In genomic region chr1:152451254-152451653, GRCh38 we compare ENCODE assay signal across 18 cellular contexts. TPM values are rescaled to one million over a fixed set of nuclear protein-coding genes. Genes with fewer than 3 reads are reported as not detected.
DNase-seq lines count a peak whose midpoint lies in the region; ATAC-seq, FAIRE-seq and TF ChIP-seq lines count a peak whose summit lies in the region.
"Had no signal": no experiment of that assay in that cellular context is flagged by ENCODE, and none has a peak within 500 bp of the region (broad histone marks: within the 10 kb centered on the region; RNA-seq: fewer than 3 reads in every experiment).

No MANE protein-coding gene starts in this region.

- H3K9ac ChIP-seq in kidney (ENCODE audit: low read length in 2 of 2) = no peak overlapping the region
- H3K9ac ChIP-seq: parathyroid adenoma had no signal

- no peaks in the 10 kb centered on the region for H3K4me1 Mint-ChIP-seq in Calu3 (ENCODE audit: low read depth, unreplicated experiment)
- H3K4me1 Mint-ChIP-seq in GM23338 = peaks cover 2% of the 10 kb centered on the region; the same call in 1 of the 3 replicates
- H3K4me1 Mint-ChIP-seq: CD4-positive, CD25-positive, alpha-beta regulatory T cell had no signal

- no peaks in the 10 kb centered on the region for H3F3A ChIP-seq in GM23338 (replicated peaks; ENCODE audit: low read depth)

- no peaks in the 10 kb centered on the region for H3K27me3 ChIP-seq in GM23338 (ENCODE audit: insufficient read depth)

- H3K36me3 ChIP-seq in GM23338 (ENCODE audit: insufficient read depth) (no peaks in the 10 kb centered on the region), kidney (ENCODE audit: control insufficient read depth in 1 of 2, insufficient read depth in 2 of 2, low read length in 2 of 2) (no peaks in the 10 kb centered on the region)
- H3K36me3 ChIP-seq: heart right ventricle had no signal

- BruUV-seq in Calu3 (replicated peaks; lab: Mats Ljungman, UMichigan) = no TSS peak

- ATAC-seq in GM23338 = peak; percentile 100
- ATAC-seq: activated T-cell treated with anti-CD3 and anti-CD28 coated beads, Interleukin-2, amount 50 U/mL, for 4 hours; heart right ventricle had no signal

- H3K36me3 Mint-ChIP-seq in Calu3 (ENCODE audit: insufficient read depth, unreplicated experiment) (no peaks in the 10 kb centered on the region), GM23338 (ENCODE audit: low read depth) (no peaks in the 10 kb centered on the region)
- H3K36me3 Mint-ChIP-seq: CD4-positive, CD25-positive, alpha-beta regulatory T cell had no signal

- in situ Hi-C loops in astrocyte of the spinal cord (cut with HindIII; ENCODE audit: low sequenced_read_pairs) = no loop called here

- no peaks in the 10 kb centered on the region for H3K79me2 ChIP-seq in GM23338 (replicated peaks; ENCODE audit: insufficient read depth)
- H3K79me2 ChIP-seq: parathyroid adenoma had no signal

- TF ChIP-seq CTCF in Calu3 (IDR thresholded peaks at IDR 0.05; ENCODE audit: unreplicated experiment) = peak; percentile 33
- peak; percentile 57 to 83 for TF ChIP-seq CTCF in GM23338 (conservative IDR thresholded peaks at IDR 0.05; ENCODE audit: low read depth in 2 of 2)
- peak; percentile 13 for TF ChIP-seq CTCF in astrocyte of the spinal cord (IDR thresholded peaks at IDR 0.05; ENCODE audit: low read depth, low read length)
- peak; percentile 26 for TF ChIP-seq CTCF in kidney (IDR thresholded peaks at IDR 0.05; ENCODE audit: borderline replicate concordance, extremely low read depth, insufficient read depth)

- H3K27me3 Mint-ChIP-seq in Calu3 (ENCODE audit: unreplicated experiment) = peaks cover 43% of the 10 kb centered on the region
- peaks cover 2% of the 10 kb centered on the region for H3K27me3 Mint-ChIP-seq in GM23338 (ENCODE audit: insufficient read depth, low read depth, poor library complexity)

- H3K4me3 ChIP-seq in GM23338 (no peak overlapping the region), astrocyte of the spinal cord (ENCODE audit: low read depth, low read length) (no peak overlapping the region), kidney (ENCODE audit: low read length in 2 of 2) (no peak overlapping the region)
- H3K4me3 ChIP-seq: heart right ventricle, smooth muscle cell had no signal

- H3K27ac ChIP-seq in GM23338 (ENCODE audit: low read depth) (no peak overlapping the region), kidney (ENCODE audit: low read depth in 2 of 2, low read length in 2 of 2) (no peak overlapping the region)
- H3K27ac ChIP-seq: heart right ventricle, parathyroid adenoma had no signal

- DNase-seq in Calu3 (peak; percentile 42), GM23338 (ENCODE audit: low spot score) (peak; percentile 82), astrocyte of the spinal cord (ENCODE audit: low read depth, low spot score) (no peak), kidney (no peak), NCI-H510A (lab: John Stamatoyannopoulos, UW) (no peak), NCI-H146 (lab: John Stamatoyannopoulos, UW) (no peak)
- DNase-seq in activated T-cell treated with anti-CD3 and anti-CD28 coated beads, Interleukin-2, amount 50 U/mL, for 48 hours = no peak
- DNase-seq: activated T-cell treated with anti-CD3 and anti-CD28 coated beads, Interleukin-2, amount 50 U/mL, for 4 hours; CD4-positive, CD25-positive, alpha-beta regulatory T cell; heart right ventricle; NCI-H2107; NCI-H774; SHP77 treated with DMSO at 0.1 percent for 48 hours; stimulated activated naive CD4-positive, alpha-beta T cell had no signal

- H3K9me3 Mint-ChIP-seq in Calu3 (ENCODE audit: low read depth, unreplicated experiment) (no peaks in the 10 kb centered on the region), GM23338 (no peaks in the 10 kb centered on the region)
- H3K9me3 Mint-ChIP-seq: activated T-cell treated with anti-CD3 and anti-CD28 coated beads, Interleukin-2, amount 50 U/mL, for 4 hours had no signal

- no peak for FAIRE-seq in kidney (lab: Jason Lieb, UNC)
- FAIRE-seq: GM18507 had no signal

- no peaks in the 10 kb centered on the region for H4K20me1 ChIP-seq in GM23338 (replicated peaks; ENCODE audit: insufficient read depth)

- intact Hi-C loops in Calu3 (cut with micrococcal nuclease; ENCODE audit: unreplicated experiment) (no loop called here), kidney (cut with DNase I) (no loop called here)

- no peaks in the 10 kb centered on the region for H3K9me2 ChIP-seq in GM23338 (ENCODE audit: insufficient read depth)

- CTCF ChIA-PET in Calu3 (lab: Charles Lee) = no interaction called here

- no peak overlapping the region for H3K4me2 ChIP-seq in GM23338
- H3K4me2 ChIP-seq: smooth muscle cell had no signal

- H3K9me3 ChIP-seq in kidney (ENCODE audit: control insufficient read depth in 1 of 2, low read length in 2 of 2) = no peaks in the 10 kb centered on the region
- H3K9me3 ChIP-seq: heart right ventricle had no signal

- no peak overlapping the region for H3K27ac Mint-ChIP-seq in Calu3 (ENCODE audit: unreplicated experiment)
- H3K27ac Mint-ChIP-seq in GM23338 = no peak overlapping the region
- H3K27ac Mint-ChIP-seq: CD4-positive, CD25-positive, alpha-beta regulatory T cell had no signal

- H3K4me1 ChIP-seq in GM23338 (ENCODE audit: insufficient read depth) (no peaks in the 10 kb centered on the region), kidney (ENCODE audit: control insufficient read depth in 1 of 2, insufficient read depth in 1 of 2, low read depth in 1 of 2, low read length in 2 of 2) (no peaks in the 10 kb centered on the region)
- H3K4me1 ChIP-seq: heart right ventricle, parathyroid adenoma had no signal

- H3K4me3 Mint-ChIP-seq in Calu3 (ENCODE audit: low read depth, unreplicated experiment) (no peak overlapping the region), GM23338 (no peak overlapping the region)
- H3K4me3 Mint-ChIP-seq: activated T-cell treated with anti-CD3 and anti-CD28 coated beads, Interleukin-2, amount 50 U/mL, for 4 hours; CD4-positive, CD25-positive, alpha-beta regulatory T cell had no signal

- H2AFZ ChIP-seq in GM23338 = 0 out of 2 replicates have a peak overlapping the region, but pooled peaks have one; percentile 59
- H2AFZ ChIP-seq: parathyroid adenoma had no signal

TF ChIP-seq in GM23338, 12 proteins besides CTCF, POLR2A, EP300 and RAD21 (continues in another document):
- no peak for TF ChIP-seq EZH2phosphoT487 (IDR thresholded peaks at IDR 0.05; ENCODE audit: unreplicated experiment)
- no peak for TF ChIP-seq POLR2AphosphoS5 (IDR thresholded peaks at IDR 0.05; ENCODE audit: low read depth)
- TF ChIP-seq STAT1 (IDR thresholded peaks at IDR 0.05; ENCODE audit: unreplicated experiment) = no peak
- no peak for TF ChIP-seq ZNF331 (CRISPR knock-in tag; IDR thresholded peaks at IDR 0.05; ENCODE audit: low read depth)
- no peak for TF ChIP-seq NANOG (IDR thresholded peaks at IDR 0.05; ENCODE audit: borderline replicate concordance)
- TF ChIP-seq ETS1 (IDR thresholded peaks at IDR 0.05) = no peak
- TF ChIP-seq ZNF114 (CRISPR knock-in tag; IDR thresholded peaks at IDR 0.05) = no peak
- no peak for TF ChIP-seq JUNB (IDR thresholded peaks at IDR 0.05; ENCODE audit: unreplicated experiment)
- no peak for TF ChIP-seq EZH2 (IDR thresholded peaks at IDR 0.05; ENCODE audit: low read depth, unreplicated experiment)
- TF ChIP-seq REST (IDR thresholded peaks at IDR 0.05; ENCODE audit: unreplicated experiment) = no peak

RNA-seq across cellular contexts. Expression of gene CRNN, which starts 37.2 kb away (rescaled TPM):
- total RNA-seq in Calu3 (2022) (not detected in 2 replicates), kidney (not detected)
- not detected in 2 replicates for total RNA-seq in GM23338 (2014; rRNA removed; shearing (Covaris generic))
- polyA plus RNA-seq in GM23338 (2016; fragmentation: Nextera tagmentation; extraction: Ambion mirVana) (not detected in 2 replicates), kidney (ENCODE audit: insufficient read depth, low read depth, low replicate concordance) (not detected)
- total RNA-seq: activated T-cell treated with anti-CD3 and anti-CD28 coated beads, Interleukin-2, amount 50 U/mL, for 4 hours; CD4-positive, CD25-positive, alpha-beta regulatory T cell; heart right ventricle; smooth muscle cell; urinary bladder had no signal
- polyA plus RNA-seq: CD4-positive, CD25-positive, alpha-beta regulatory T cell; smooth muscle cell; urinary bladder had no signal

RNA-seq across cellular contexts. Expression of gene LCE5A, which starts 59.3 kb away (rescaled TPM):
- total RNA-seq in Calu3 (2022) (not detected in 2 replicates), kidney (not detected)
- not detected in 2 replicates for total RNA-seq in GM23338 (2014; rRNA removed; shearing (Covaris generic))
- polyA plus RNA-seq in GM23338 (2016; fragmentation: Nextera tagmentation; extraction: Ambion mirVana) (not detected in 2 replicates), kidney (ENCODE audit: insufficient read depth, low read depth, low replicate concordance) (not detected)
- total RNA-seq: activated T-cell treated with anti-CD3 and anti-CD28 coated beads, Interleukin-2, amount 50 U/mL, for 4 hours; CD4-positive, CD25-positive, alpha-beta regulatory T cell; heart right ventricle; smooth muscle cell; urinary bladder had no signal
- polyA plus RNA-seq: CD4-positive, CD25-positive, alpha-beta regulatory T cell; smooth muscle cell; urinary bladder had no signal

Comparison
In these comparisons a context has a peak if more than half of its experiments do, and no peak if none do; other contexts are left out.
1. DNase-seq: peak in Calu3 (single experiment) and GM23338 (single experiment); none in astrocyte of the spinal cord (single experiment), kidney (single experiment), NCI-H510A (single experiment), NCI-H146 (single experiment) and activated T-cell treated with anti-CD3 and anti-CD28 coated beads, Interleukin-2, amount 50 U/mL, for 48 hours (0 of 2).
2. CTCF ChIP-seq: peak in every context shown above with its lines; median percentile 70 in GM23338; 33 in Calu3; 26 in kidney; 13 in astrocyte of the spinal cord.